Comparison of ENCODE assay signal across 10 cellular contexts in the genomic region with DNA sequence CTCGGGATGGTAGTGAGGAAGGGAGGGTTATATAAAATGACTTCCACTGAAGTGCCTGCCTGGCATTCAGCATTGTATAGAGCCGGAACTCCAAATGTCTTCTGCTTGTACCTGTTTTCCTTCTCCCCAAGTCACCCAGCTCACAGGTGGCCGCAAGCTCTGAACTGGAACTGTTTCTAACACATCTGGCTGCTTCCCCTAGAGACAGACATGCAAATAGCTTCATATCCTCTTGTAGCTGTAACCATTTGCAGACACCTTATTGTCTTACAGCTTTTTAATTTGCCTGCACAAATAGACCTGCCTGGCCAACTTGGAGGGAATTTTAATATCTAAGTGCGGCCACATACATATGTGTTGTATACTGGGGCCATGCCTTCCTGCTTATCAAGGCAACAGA.
A peak's percentile ranks its signal among the peaks of the same experiment; 100 is the strongest.
DNase-seq lines count a peak whose midpoint lies in the region; ATAC-seq and TF ChIP-seq lines count a peak whose summit lies in the region.
"Had no signal": no experiment of that assay in that cellular context is flagged by ENCODE, and none has a peak within 500 bp of the region (broad histone marks: within the 10 kb centered on the region; RNA-seq: fewer than 3 reads in every experiment).

No MANE protein-coding gene starts in this region.

- H3K27ac Mint-ChIP-seq in activated CD8-positive, alpha-beta memory T cell treated with anti-CD3 and anti-CD28 coated beads, Interleukin-2, amount 10 ng/mL, durations not matched to agents 7 days and 5 days, result no peak overlapping the region
- no peak overlapping the region for H3K27ac Mint-ChIP-seq in Caco-2 (ENCODE audit: unreplicated experiment)

- no peak for TF ChIP-seq POLR2A in GM18505 (IDR thresholded peaks at IDR 0.05; ENCODE audit: borderline replicate concordance, extremely low read depth, insufficient read depth, insufficient read length)

- intact Hi-C loops in A673 (cut with micrococcal nuclease; ENCODE audit: unreplicated experiment) (no loop called here), Caco-2 (cut with micrococcal nuclease; ENCODE audit: unreplicated experiment) (no loop called here), left lung (cut with DNase I) (no loop called here)

- TF ChIP-seq CTCF in A673 (conservative IDR thresholded peaks at IDR 0.05; ENCODE audit: low read depth, low read length), result no peak
- TF ChIP-seq CTCF in Caco-2 (IDR thresholded peaks at IDR 0.05; ENCODE audit: insufficient read depth in 1 of 2, low read depth in 1 of 2, low read length in 1 of 2, severe bottlenecking in 1 of 2, unreplicated experiment in 1 of 2), result no peak
- no peak for TF ChIP-seq CTCF in left lung (IDR thresholded peaks at IDR 0.05)

- H3K36me3 Mint-ChIP-seq in activated CD8-positive, alpha-beta memory T cell treated with anti-CD3 and anti-CD28 coated beads, Interleukin-2, amount 10 ng/mL, durations not matched to agents 7 days and 5 days, result peaks cover 21% of the 10 kb centered on the region
- H3K36me3 Mint-ChIP-seq in Caco-2 (ENCODE audit: insufficient read depth, unreplicated experiment), result no peaks in the 10 kb centered on the region

- POLR2A ChIA-PET in A673 (lab: Charles Lee; ENCODE audit: low non-redundant PET), result no interaction called here
- POLR2A ChIA-PET in Caco-2 (lab: Charles Lee), result no interaction called here

- no peak for DNase-seq in activated CD8-positive, alpha-beta memory T cell treated with anti-CD3 and anti-CD28 coated beads, Interleukin-2, amount 10 ng/mL, durations not matched to agents 7 days and 5 days
- DNase-seq in A673 (ENCODE audit: low spot score), result no peak
- no peak for DNase-seq in Caco-2
- DNase-seq in left lung, result no peak
- DNase-seq: DMS79 treated with DMSO at 0.1 percent for 48 hours had no signal

- BruUV-seq in A673 (replicated peaks; lab: Mats Ljungman, UMichigan) (no TSS peak), Caco-2 (replicated peaks; lab: Mats Ljungman, UMichigan) (no TSS peak)

- no peak overlapping the region for H3K4me3 Mint-ChIP-seq in activated CD8-positive, alpha-beta memory T cell treated with anti-CD3 and anti-CD28 coated beads, Interleukin-2, amount 10 ng/mL, durations not matched to agents 7 days and 5 days
- no peak overlapping the region for H3K4me3 Mint-ChIP-seq in Caco-2 (ENCODE audit: unreplicated experiment)

- H3K4me1 ChIP-seq in A673 (ENCODE audit: insufficient read depth, low read length, poor library complexity, severe bottlenecking) (no peaks in the 10 kb centered on the region), Caco-2 (no peaks in the 10 kb centered on the region), left lung (peaks cover 4 to 26% of the 10 kb centered on the region in 2 donors)

- peaks cover 2% of the 10 kb centered on the region for H3K9me3 Mint-ChIP-seq in activated CD8-positive, alpha-beta memory T cell treated with anti-CD3 and anti-CD28 coated beads, Interleukin-2, amount 10 ng/mL, durations not matched to agents 7 days and 5 days (ENCODE audit: low read depth)
- no peaks in the 10 kb centered on the region for H3K9me3 Mint-ChIP-seq in Caco-2 (ENCODE audit: unreplicated experiment)

- peak; percentile 79 for ATAC-seq in GM18505 (IDR thresholded peaks at IDR 0.05; ENCODE audit: unreplicated experiment)
- peak; percentile 62 for ATAC-seq in GM21381 (IDR thresholded peaks at IDR 0.05; ENCODE audit: unreplicated experiment)
- peak; percentile 89 for ATAC-seq in HG03135 (IDR thresholded peaks at IDR 0.05; ENCODE audit: unreplicated experiment)
- peak; percentile 40 for ATAC-seq in esophagus mucosa
- no peak for ATAC-seq in activated CD8-positive, alpha-beta memory T cell treated with anti-CD3 and anti-CD28 coated beads, Interleukin-2, amount 10 ng/mL, durations not matched to agents 7 days and 5 days
- no peak for ATAC-seq in left lung

- no peaks in the 10 kb centered on the region for H3K27me3 Mint-ChIP-seq in activated CD8-positive, alpha-beta memory T cell treated with anti-CD3 and anti-CD28 coated beads, Interleukin-2, amount 10 ng/mL, durations not matched to agents 7 days and 5 days
- H3K27me3 Mint-ChIP-seq in Caco-2 (ENCODE audit: insufficient read depth, unreplicated experiment), result peaks cover 7% of the 10 kb centered on the region

- H3K4me1 Mint-ChIP-seq in activated CD8-positive, alpha-beta memory T cell treated with anti-CD3 and anti-CD28 coated beads, Interleukin-2, amount 10 ng/mL, durations not matched to agents 7 days and 5 days, result peaks cover 68% of the 10 kb centered on the region
- no peaks in the 10 kb centered on the region for H3K4me1 Mint-ChIP-seq in Caco-2 (ENCODE audit: low read depth, unreplicated experiment)

- H3K36me3 ChIP-seq in A673 (ENCODE audit: insufficient read depth, low read length, poor library complexity, severe bottlenecking), result no peaks in the 10 kb centered on the region
- no peaks in the 10 kb centered on the region for H3K36me3 ChIP-seq in Caco-2 (ENCODE audit: control insufficient read depth, insufficient read depth, low read length)
- no peaks in the 10 kb centered on the region for H3K36me3 ChIP-seq in left lung
- H3K36me3 ChIP-seq: prostate gland had no signal

- H3K9me3 ChIP-seq in A673 (ENCODE audit: low read depth, low read length, poor library complexity, severe bottlenecking) (no peaks in the 10 kb centered on the region), Caco-2 (no peaks in the 10 kb centered on the region), left lung (no peaks in the 10 kb centered on the region)
- H3K9me3 ChIP-seq: prostate gland had no signal

- H3K27me3 ChIP-seq in A673 (replicated peaks; ENCODE audit: insufficient read depth, low read depth, low read length, poor library complexity) (no peaks in the 10 kb centered on the region), Caco-2 (replicated peaks; ENCODE audit: control insufficient read depth, insufficient read depth, low read length) (no peaks in the 10 kb centered on the region), left lung (no peaks in the 10 kb centered on the region)

- no peak overlapping the region for H3K27ac ChIP-seq in A673 (ENCODE audit: low read depth, low read length, poor library complexity, severe bottlenecking)
- no peak overlapping the region for H3K27ac ChIP-seq in left lung
- H3K27ac ChIP-seq: prostate gland had no signal

- H3K4me3 ChIP-seq in A673 (ENCODE audit: low read depth, low read length, poor library complexity, severe bottlenecking) (no peak overlapping the region), Caco-2 (ENCODE audit: low read depth, low read length) (no peak overlapping the region), left lung (no peak overlapping the region)
- H3K4me3 ChIP-seq: prostate gland had no signal

- CTCF ChIA-PET in activated CD8-positive, alpha-beta memory T cell treated with anti-CD3 and anti-CD28 coated beads, Interleukin-2, amount 10 ng/mL, durations not matched to agents 7 days and 5 days (lab: Charles Lee), result interaction anchor here (0.9 to 1.3 kb wide), 4 partner anchors 11 to 201 kb away, joined by 3 to 5 read pairs (median 4); no protein-coding TSS in a partner anchor
- CTCF ChIA-PET in A673 (lab: Charles Lee) (no interaction called here), Caco-2 (lab: Charles Lee) (no interaction called here)

Comparison
In these comparisons a context has a peak if more than half of its experiments do, and no peak if none do; other contexts are left out.
1. ATAC-seq: peak in GM18505 (single experiment), GM21381 (single experiment), HG03135 (single experiment) and esophagus mucosa (single experiment); none in activated CD8-positive, alpha-beta memory T cell treated with anti-CD3 and anti-CD28 coated beads, Interleukin-2, amount 10 ng/mL, durations not matched to agents 7 days and 5 days (single experiment) and left lung (single experiment).